Comparison of ENCODE assay signal across 12 cellular contexts in genomic region chr3:129002573-129003569, GRCh38. TPM values are rescaled to one million over a fixed set of nuclear protein-coding genes. Genes with fewer than 3 reads are reported as not detected.
A peak's percentile ranks its signal among the peaks of the same experiment; 100 is the strongest.
DNase-seq lines count a peak whose midpoint lies in the region; ATAC-seq and TF ChIP-seq lines count a peak whose summit lies in the region.
"Had no signal": no experiment of that assay in that cellular context is flagged by ENCODE, and none has a peak within 500 bp of the region (broad histone marks: within the 10 kb centered on the region; RNA-seq: fewer than 3 reads in every experiment).

No MANE protein-coding gene starts in this region.

- H2AFZ ChIP-seq in neural cell (ENCODE audit: low read depth, low read length) = no peak overlapping the region

- H3K9me3 Mint-ChIP-seq in dendritic cell treated with granulocyte-macrophage colony-stimulating factor and Interleukin-4, amounts not matched to agents 40 ng/mL and 50 ng/mL, for 4 days = no peaks in the 10 kb centered on the region

- H3K4me1 ChIP-seq in HUES64 (ENCODE audit: insufficient read depth, low read length) (peaks cover 24% of the 10 kb centered on the region; the same call in 1 of the 2 replicates), BE2C (no peaks in the 10 kb centered on the region)

- TF ChIP-seq RAD21 in neural cell (conservative IDR thresholded peaks at IDR 0.05) = no peak

- ATAC-seq in HG02642 (IDR thresholded peaks at IDR 0.05; ENCODE audit: poor library complexity, unreplicated experiment) = no peak
- ATAC-seq in GM19328 (IDR thresholded peaks at IDR 0.05; ENCODE audit: unreplicated experiment) = no peak

- H3K36me3 ChIP-seq in HUES64 (ENCODE audit: insufficient read depth, low read length) (no peaks in the 10 kb centered on the region), neural cell (ENCODE audit: insufficient read depth, low read length) (no peaks in the 10 kb centered on the region), BE2C (no peaks in the 10 kb centered on the region)
- H3K36me3 ChIP-seq: HAP-1, SJSA1 had no signal

- WGBS in HUES64 = 39% methylated on average over 28 of the region's 28 CpGs

- H3K9me2 ChIP-seq in neural cell (ENCODE audit: insufficient read depth, low read length) = no peaks in the 10 kb centered on the region

- intact Hi-C loops in dendritic cell treated with granulocyte-macrophage colony-stimulating factor and Interleukin-4, amounts not matched to agents 40 ng/mL and 50 ng/mL, for 4 days (cut with micrococcal nuclease) = no loop called here

- no peak overlapping the region for H3K9ac ChIP-seq in HUES64 (ENCODE audit: low read depth, low read length)
- H3K9ac ChIP-seq in neural cell (ENCODE audit: low read length) = peak overlapping the region; percentile 25

- DNase-seq in C1 segment of cervical spinal cord (lab: John Stamatoyannopoulos, UW) (no peak), BE2C (no peak)
- DNase-seq: NCI-H2081 treated with DMSO at 0.1 percent for 48 hours had no signal

- no peaks in the 10 kb centered on the region for H3K9me3 ChIP-seq in HUES64 (ENCODE audit: insufficient read depth, low read depth, low read length)
- no peaks in the 10 kb centered on the region for H3K9me3 ChIP-seq in neural cell (ENCODE audit: low read length)
- H3K9me3 ChIP-seq in BE2C = no peaks in the 10 kb centered on the region
- H3K9me3 ChIP-seq: HAP-1 had no signal

- H3K27me3 ChIP-seq in HUES64 (ENCODE audit: insufficient read depth, low read length) (peaks cover 85% of the 10 kb centered on the region), neural cell (ENCODE audit: insufficient read depth, low read depth, low read length) (peaks cover 46% of the 10 kb centered on the region), BE2C (peaks cover 60% of the 10 kb centered on the region)

- no peak overlapping the region for H3K27ac Mint-ChIP-seq in dendritic cell treated with granulocyte-macrophage colony-stimulating factor and Interleukin-4, amounts not matched to agents 40 ng/mL and 50 ng/mL, for 4 days

- no peak for TF ChIP-seq EP300 in neural cell (conservative IDR thresholded peaks at IDR 0.05; ENCODE audit: poor library complexity, severe bottlenecking)

- peak overlapping the region; percentile 36 for H3K4me3 Mint-ChIP-seq in dendritic cell treated with granulocyte-macrophage colony-stimulating factor and Interleukin-4, amounts not matched to agents 40 ng/mL and 50 ng/mL, for 4 days

- no peaks in the 10 kb centered on the region for H3F3A ChIP-seq in neural cell (ENCODE audit: insufficient read depth, low read length, poor library complexity, severe bottlenecking)

- peaks cover 70% of the 10 kb centered on the region for H3K27me3 Mint-ChIP-seq in dendritic cell treated with granulocyte-macrophage colony-stimulating factor and Interleukin-4, amounts not matched to agents 40 ng/mL and 50 ng/mL, for 4 days

- H3K79me2 ChIP-seq in neural cell (replicated peaks; ENCODE audit: insufficient read depth, low read length) = no peaks in the 10 kb centered on the region

- peak overlapping the region; percentile 85 for H3K27ac ChIP-seq in C4-2B
- H3K27ac ChIP-seq in HUES64 (ENCODE audit: low read depth, low read length) = no peak overlapping the region
- H3K27ac ChIP-seq in neural cell (ENCODE audit: low read length) = no peak overlapping the region
- H3K27ac ChIP-seq: HL-60, SJSA1 had no signal

- TF ChIP-seq CTCF in C4-2B (conservative IDR thresholded peaks at IDR 0.05) (no peak), neural cell (IDR thresholded peaks at IDR 0.05; ENCODE audit: poor library complexity, severe bottlenecking) (no peak), BE2C (IDR thresholded peaks at IDR 0.05; ENCODE audit: low read depth, low read length) (no peak)

- no peaks in the 10 kb centered on the region for H3K36me3 Mint-ChIP-seq in dendritic cell treated with granulocyte-macrophage colony-stimulating factor and Interleukin-4, amounts not matched to agents 40 ng/mL and 50 ng/mL, for 4 days (ENCODE audit: low read depth)

- no peaks in the 10 kb centered on the region for H4K20me1 ChIP-seq in neural cell (ENCODE audit: insufficient read depth)

- H3K4me2 ChIP-seq in neural cell (ENCODE audit: low read length) = no peak overlapping the region

- H3K4me1 Mint-ChIP-seq in dendritic cell treated with granulocyte-macrophage colony-stimulating factor and Interleukin-4, amounts not matched to agents 40 ng/mL and 50 ng/mL, for 4 days (ENCODE audit: low read depth) = peaks cover 27% of the 10 kb centered on the region

- H3K4me3 ChIP-seq in HUES64 (ENCODE audit: low read length) = peak overlapping the region; percentile 64
- peak overlapping the region; percentile 77 for H3K4me3 ChIP-seq in neural cell (ENCODE audit: low read length)
- H3K4me3 ChIP-seq in BE2C (ENCODE audit: low read depth, low read length) = no peak overlapping the region
- H3K4me3 ChIP-seq: HAP-1 had no signal

TF ChIP-seq in neural cell, 6 proteins besides CTCF, POLR2A, EP300 and RAD21:
- TF ChIP-seq SMC3 (conservative IDR thresholded peaks at IDR 0.05; ENCODE audit: poor library complexity) = no peak
- TF ChIP-seq TAF1 (IDR thresholded peaks at IDR 0.05; ENCODE audit: low read depth) = no peak
- TF ChIP-seq REST (IDR thresholded peaks at IDR 0.05; ENCODE audit: borderline replicate concordance) = no peak
- no peak for TF ChIP-seq MXI1 (conservative IDR thresholded peaks at IDR 0.05; ENCODE audit: poor library complexity, severe bottlenecking)
- TF ChIP-seq POLR2AphosphoS5 (IDR thresholded peaks at IDR 0.05) = no peak
- no peak for TF ChIP-seq EZH2 (IDR thresholded peaks at IDR 0.05; ENCODE audit: borderline replicate concordance, insufficient read depth, low read length, poor library complexity, severe bottlenecking)

RNA-seq across cellular contexts. Expression of gene EFCC1, which starts 1.8 kb away (rescaled TPM):
- 3.3 TPM for polyA plus RNA-seq in HUES64 (2013, experiment 1 of 2)
- 4.9 TPM for polyA plus RNA-seq in HUES64 (2013, experiment 2 of 2)
- polyA plus RNA-seq in neural cell = not detected in 2 replicates
- polyA minus RNA-seq in neural cell = not detected in 2 replicates
- not detected for polyA plus RNA-seq in BE2C (2012; ENCODE audit: insufficient read depth, insufficient read length, low read depth)

RNA-seq across cellular contexts. Expression of gene CFAP92, which starts 9.0 kb away (rescaled TPM):
- polyA plus RNA-seq in HUES64 (2013, experiment 1 of 2) = 2.5 TPM
- 4.1 TPM for polyA plus RNA-seq in HUES64 (2013, experiment 2 of 2)
- polyA plus RNA-seq in neural cell = 0.69 and 1.6 TPM in 2 replicates
- polyA minus RNA-seq in neural cell = 2.4 and 3.5 TPM in 2 replicates
- polyA plus RNA-seq in BE2C (2012; ENCODE audit: insufficient read depth, insufficient read length, low read depth) = 0.68 TPM

RNA-seq across cellular contexts. Expression of gene GP9, which starts 57.7 kb away (rescaled TPM):
- polyA plus RNA-seq in HUES64 (2013, experiment 1 of 2) = not detected
- polyA plus RNA-seq in HUES64 (2013, experiment 2 of 2) = not detected
- not detected in 2 replicates for polyA plus RNA-seq in neural cell
- polyA minus RNA-seq in neural cell = not detected in 2 replicates
- polyA plus RNA-seq in BE2C (2012; ENCODE audit: insufficient read depth, insufficient read length, low read depth) = not detected
